In genomic region chr19:50770164-50770563, GRCh38 we compare ENCODE assay signal across 15 cellular contexts. TPM values are rescaled to one million over a fixed set of nuclear protein-coding genes. Genes with fewer than 3 reads are reported as not detected.
"Had no signal": no experiment of that assay in that cellular context is flagged by ENCODE, and none has a peak within 500 bp of the region (broad histone marks: within the 10 kb centered on the region; RNA-seq: fewer than 3 reads in every experiment).

Gene GPR32 (plus strand): TSS chr19:50770464. CDS start chr19:50770601, 137 bp downstream.

RNA-seq across cellular contexts. Expression of gene GPR32, which starts in this region (rescaled TPM):
- total RNA-seq: stomach, subcutaneous adipose tissue, suprapubic skin, temporal lobe, testis, thoracic aorta, thyroid gland, tibial nerve, transverse colon, upper lobe of left lung, upper lobe of right lung, ureter, urinary bladder, uterus, vagina had no signal
- polyA plus RNA-seq: stomach, urinary bladder had no signal
